In the genomic region with DNA sequence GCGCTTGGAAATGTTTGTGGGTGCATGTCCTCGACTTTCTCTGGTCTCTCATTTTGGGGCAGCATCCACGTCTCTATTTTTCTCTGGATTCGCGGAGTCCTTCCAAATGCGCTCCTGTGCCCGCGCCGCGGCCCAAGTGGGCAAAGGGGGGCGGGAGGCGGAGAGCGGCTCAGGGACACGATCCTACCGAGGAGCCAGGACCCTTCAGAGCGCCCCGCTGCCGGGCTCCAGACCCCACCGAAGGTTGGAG, we compare ENCODE assay signal across 8 cellular contexts. TPM values are rescaled to one million over a fixed set of nuclear protein-coding genes. Genes with fewer than 3 reads are reported as not detected.
DNase-seq lines count a peak whose midpoint lies in the region; ATAC-seq and TF ChIP-seq lines count a peak whose summit lies in the region.

No MANE protein-coding gene starts in this region.

- peaks cover 10% of the 10 kb centered on the region for H3K4me1 ChIP-seq in cardiac muscle cell (ENCODE audit: low read depth)
- H3K4me1 ChIP-seq in ectodermal cell (ENCODE audit: control insufficient read depth, insufficient read depth, low read length), result peaks cover 25% of the 10 kb centered on the region

- H3K27ac ChIP-seq in cardiac muscle cell (no peak overlapping the region), ectodermal cell (ENCODE audit: insufficient read depth, low read depth, low read length, poor library complexity, severe bottlenecking) (no peak overlapping the region)

- H3K36me3 Mint-ChIP-seq in naive B cell, result no peaks in the 10 kb centered on the region

- WGBS in ectodermal cell, 2 experiments, result 2 to 3% methylated on average over 19 of the region's 19 CpGs

- ATAC-seq in naive B cell (ENCODE audit: low read depth in 2 of 2), result no peak

- peaks cover 25 to 42% (median 25%) of the 10 kb centered on the region in 3 donors for H3K4me1 Mint-ChIP-seq in naive B cell

- H3K4me3 ChIP-seq in cardiac muscle cell (peak overlapping the region; percentile 61), ectodermal cell (ENCODE audit: insufficient read depth, low read depth, low read length) (peak overlapping the region; percentile 46)

- DNase-seq in cardiac muscle cell (ENCODE audit: low read depth in 1 of 2, low spot score in 1 of 2) (no peak), cardiac septum (ENCODE audit: low spot score) (no peak), naive B cell (no peak), GOT3 (lab: John Stamatoyannopoulos, UW) (no peak), NCI-H146 (lab: John Stamatoyannopoulos, UW) (no peak)
- no peak for DNase-seq in effector CD8-positive, alpha-beta T cell (lab: John Stamatoyannopoulos, UW)
- DNase-seq in effector CD4-positive, alpha-beta T cell, result no peak

- H3K9me3 ChIP-seq in cardiac muscle cell (ENCODE audit: low read depth) (no peaks in the 10 kb centered on the region), ectodermal cell (ENCODE audit: control insufficient read depth, low read length) (no peaks in the 10 kb centered on the region)

- peak overlapping the region; percentile 85 to 96 (median 92) for H3K4me3 Mint-ChIP-seq in naive B cell

- TF ChIP-seq CTCF in cardiac muscle cell (IDR thresholded peaks at IDR 0.05; ENCODE audit: low read depth, low read length), result no peak

- H3K36me3 ChIP-seq in cardiac muscle cell, result no peaks in the 10 kb centered on the region
- no peaks in the 10 kb centered on the region for H3K36me3 ChIP-seq in ectodermal cell (ENCODE audit: control insufficient read depth, insufficient read depth, low read length)

- no peaks in the 10 kb centered on the region for H3K9me3 Mint-ChIP-seq in naive B cell

- H3K27ac Mint-ChIP-seq in naive B cell, result peak overlapping the region in 3 of 6 donors; percentile 36 to 87 (median 82)

- peaks cover 60 to 66% (median 62%) of the 10 kb centered on the region in 3 donors for H3K27me3 Mint-ChIP-seq in naive B cell

- H3K27me3 ChIP-seq in cardiac muscle cell, result peaks cover 74% of the 10 kb centered on the region
- H3K27me3 ChIP-seq in ectodermal cell (ENCODE audit: control insufficient read depth, insufficient read depth, low read length, poor library complexity, severe bottlenecking), result peaks cover 84% of the 10 kb centered on the region

- intact Hi-C loops in cardiac septum (cut with DNase I), result loop anchor here (2.0 to 10.0 kb wide), 6 partner anchors 54 to 286 kb away; no protein-coding TSS in a partner anchor

RNA-seq across cellular contexts. Expression of gene EPAS1, which starts 1.0 kb away (rescaled TPM):
- total RNA-seq in cardiac muscle cell (4.8 and 7.3 TPM in 2 replicates), cardiac septum (139 TPM)
- polyA plus RNA-seq in cardiac muscle cell (1.4 and 1.9 TPM in 2 replicates), naive B cell (ENCODE audit: low read depth in 6 of 6) (not detected)
- 3.2 TPM for polyA plus RNA-seq in ectodermal cell (2013, experiment 1 of 4)
- polyA plus RNA-seq in ectodermal cell (2013, experiment 2 of 4), result 2.2 TPM
- polyA plus RNA-seq in ectodermal cell (2013, experiment 3 of 4), result 3.0 TPM
- polyA plus RNA-seq in ectodermal cell (2013, experiment 4 of 4), result 1.5 TPM

Comparison
In these comparisons a context has a peak if more than half of its experiments do, and no peak if none do; other contexts are left out.
1. RNA of gene EPAS1, which starts 1.0 kb away (total RNA-seq): 139 TPM in cardiac septum (single experiment); 4.8 to 7.3 TPM in cardiac muscle cell; every median in the first group is over 10 times any median in the second.